8 cellular contexts compared by ENCODE assay signal in the genomic region with DNA sequence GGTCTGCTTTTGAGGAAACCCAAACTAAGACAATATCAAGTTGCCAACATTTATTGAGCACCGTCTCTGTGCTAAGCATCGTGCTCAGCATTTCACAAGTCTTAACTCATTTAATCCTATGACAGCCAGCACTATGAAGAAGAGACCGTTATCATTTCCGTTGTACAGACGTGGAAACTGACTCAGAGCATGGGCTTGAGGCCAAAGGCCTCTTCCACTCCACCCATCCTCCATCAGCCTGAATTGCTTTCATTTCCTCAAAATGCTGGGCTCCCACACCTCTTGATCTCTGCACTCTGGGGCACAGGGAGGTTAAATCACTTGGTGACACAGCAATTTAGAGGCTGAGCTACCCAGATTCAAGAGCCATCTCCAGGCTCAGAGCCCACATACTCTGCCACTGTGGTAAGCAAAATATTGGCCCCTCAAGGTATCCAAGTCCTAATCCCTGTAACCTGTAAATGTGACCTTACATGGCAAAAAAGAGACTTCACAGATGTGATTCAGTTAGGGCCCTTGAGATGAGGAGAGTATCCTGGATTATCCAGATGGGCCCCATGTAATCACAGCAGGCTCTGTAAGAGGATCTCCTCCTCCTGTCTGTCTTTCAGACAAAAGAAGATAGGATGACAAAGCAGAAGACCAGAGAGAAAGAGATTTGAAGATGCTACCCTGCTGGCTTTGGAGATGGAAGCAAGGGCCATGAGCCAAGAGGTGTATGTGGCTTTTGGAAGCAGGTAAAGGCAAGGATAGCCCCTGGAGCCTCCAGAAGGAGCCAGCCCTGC. TPM values are rescaled to one million over a fixed set of nuclear protein-coding genes. Genes with fewer than 3 reads are reported as not detected.
DNase-seq lines count a peak whose midpoint lies in the region; ATAC-seq and TF ChIP-seq lines count a peak whose summit lies in the region.

No MANE protein-coding gene starts in this region.

- TSS peak; percentile 78 for BruUV-seq in mammary epithelial cell (replicated peaks; lab: Mats Ljungman, UMichigan)

- TF ChIP-seq EP300 in stomach (IDR thresholded peaks at IDR 0.05) = no peak

- no peak overlapping the region for H3K27ac ChIP-seq in CD4-positive, alpha-beta T cell (ENCODE audit: low read depth, low read length)
- H3K27ac ChIP-seq in mammary epithelial cell (ENCODE audit: insufficient read depth, low read depth, low read length) (peak overlapping the region; percentile 47), stomach (peak overlapping the region in 4 of 5 donors; percentile 49 to 63 (median 54))

- no peaks in the 10 kb centered on the region for H3K79me2 ChIP-seq in mammary epithelial cell (ENCODE audit: insufficient read depth, low read length)

- intact Hi-C loops in CD4-positive, alpha-beta T cell (cut with DNase I, micrococcal nuclease) = no loop called here
- intact Hi-C loops in mammary epithelial cell (cut with micrococcal nuclease) (no loop called here), stomach (cut with DNase I; ENCODE audit: low total_unique reads) (no loop called here)

- H3K4me3 Mint-ChIP-seq in CD4-positive, alpha-beta T cell = no peak overlapping the region
- H3K4me3 Mint-ChIP-seq in T-cell (peak overlapping the region in 1 of 3 donors; percentile 20), mesothelial cell of epicardium (no peak overlapping the region)

- WGBS in mammary epithelial cell (ENCODE audit: low coverage, missing lambda C conversion rate) = 50% methylated on average over 1 of the region's 5 CpGs
- 26 to 40% (median 38%) methylated on average over 5 of the region's 5 CpGs for WGBS in stomach, 5 donors

- no peaks in the 10 kb centered on the region for H3K36me3 Mint-ChIP-seq in CD4-positive, alpha-beta T cell (ENCODE audit: low read depth)
- H3K36me3 Mint-ChIP-seq in T-cell = no peaks in the 10 kb centered on the region
- no peaks in the 10 kb centered on the region for H3K36me3 Mint-ChIP-seq in mesothelial cell of epicardium

- in situ Hi-C loops in mammary epithelial cell (cut with MboI; ENCODE audit: low sequenced_read_pairs in 2 of 2) = no loop called here

- H3K27me3 Mint-ChIP-seq in CD4-positive, alpha-beta T cell = no peaks in the 10 kb centered on the region
- H3K27me3 Mint-ChIP-seq in T-cell = no peaks in the 10 kb centered on the region
- H3K27me3 Mint-ChIP-seq in mesothelial cell of epicardium (ENCODE audit: low read depth) = no peaks in the 10 kb centered on the region

- peak in 6 of 10 experiments; percentile 14 to 51 (median 24) for DNase-seq in CD4-positive, alpha-beta T cell
- DNase-seq in T-cell (peak in 23 of 34 experiments; percentile 3 to 47 (median 13)), mammary epithelial cell (peak; percentile 81), mesothelial cell of epicardium (ENCODE audit: low spot score in 2 of 2, unreplicated experiment in 2 of 2) (no peak), stomach (peak; percentile 58), DMS 273 (lab: John Stamatoyannopoulos, UW; ENCODE audit: unreplicated experiment) (no peak)

- H3K4me2 ChIP-seq in mammary epithelial cell (ENCODE audit: insufficient read depth, low read depth, low read length) = peak overlapping the region; percentile 4

- CTCF ChIA-PET in CD4-positive, alpha-beta T cell (lab: Charles Lee) = interaction anchor here (0.7 kb wide), 1 partner anchor 20 kb away, joined by 3 read pairs; no protein-coding TSS in a partner anchor
- CTCF ChIA-PET in T-cell (lab: Charles Lee) = interaction anchor here in 1 of 2 donors (0.5 kb wide), 1 partner anchor 323 kb away, joined by 3 read pairs; no protein-coding TSS in a partner anchor
- CTCF ChIA-PET in mammary epithelial cell (lab: Charles Lee; ENCODE audit: low non-redundant PET) = interaction anchor here (0.6 kb wide), 1 partner anchor 25 kb away, joined by 3 read pairs; no protein-coding TSS in a partner anchor

- no peaks in the 10 kb centered on the region for H4K20me1 ChIP-seq in mammary epithelial cell (ENCODE audit: insufficient read depth, low read length)

- dilution Hi-C loops in mammary epithelial cell (cut with HindIII; ENCODE audit: low sequenced_read_pairs) = no loop called here

- no peaks in the 10 kb centered on the region for H3K27me3 ChIP-seq in CD4-positive, alpha-beta T cell (ENCODE audit: control insufficient read depth, insufficient read depth, low read length)
- no peaks in the 10 kb centered on the region for H3K27me3 ChIP-seq in mammary epithelial cell (ENCODE audit: insufficient read depth, low read length)
- H3K27me3 ChIP-seq in stomach = no peaks in the 10 kb centered on the region

- H3K4me1 ChIP-seq in mammary epithelial cell (ENCODE audit: insufficient read depth, low read length) (peaks cover 38% of the 10 kb centered on the region), stomach (peaks cover 3 to 28% (median 11%) of the 10 kb centered on the region in 4 donors)

- H3K4me3 ChIP-seq in mammary epithelial cell (replicated peaks in 1 of 3; ENCODE audit: insufficient read depth in 1 of 3, low read depth in 2 of 3, low read length in 3 of 3) = no peak overlapping the region
- H3K4me3 ChIP-seq in stomach = no peak overlapping the region

- no peak for TF ChIP-seq POLR2A in stomach (IDR thresholded peaks at IDR 0.05)

- peak overlapping the region; percentile 9 for H2AFZ ChIP-seq in mammary epithelial cell (ENCODE audit: low read depth, low read length)

- H3K9me3 ChIP-seq in CD4-positive, alpha-beta T cell (ENCODE audit: control insufficient read depth, low read length) = no peaks in the 10 kb centered on the region
- H3K9me3 ChIP-seq in mammary epithelial cell (replicated peaks; ENCODE audit: insufficient read depth, low read length) = no peaks in the 10 kb centered on the region
- no peaks in the 10 kb centered on the region for H3K9me3 ChIP-seq in stomach

- H3K27ac Mint-ChIP-seq in CD4-positive, alpha-beta T cell = peak overlapping the region; percentile 67
- H3K27ac Mint-ChIP-seq in T-cell (peak overlapping the region; percentile 80 to 85), mesothelial cell of epicardium (peak overlapping the region; percentile 47)

- no peak overlapping the region for H3K9ac ChIP-seq in mammary epithelial cell (ENCODE audit: insufficient read depth, low read length)

- peaks cover 17% of the 10 kb centered on the region for H3K4me1 Mint-ChIP-seq in CD4-positive, alpha-beta T cell (ENCODE audit: low read depth)
- peaks cover 17 to 24% (median 21%) of the 10 kb centered on the region in 3 donors for H3K4me1 Mint-ChIP-seq in T-cell
- peaks cover 11% of the 10 kb centered on the region for H3K4me1 Mint-ChIP-seq in mesothelial cell of epicardium

- no peaks in the 10 kb centered on the region for H3K9me3 Mint-ChIP-seq in CD4-positive, alpha-beta T cell
- H3K9me3 Mint-ChIP-seq in T-cell (no peaks in the 10 kb centered on the region), mesothelial cell of epicardium (no peaks in the 10 kb centered on the region)

- TF ChIP-seq CTCF in CD4-positive, alpha-beta T cell (IDR thresholded peaks at IDR 0.05) = no peak
- TF ChIP-seq CTCF in mammary epithelial cell (conservative IDR thresholded peaks at IDR 0.05 in 1 of 2, IDR thresholded peaks at IDR 0.05 in 1 of 2; ENCODE audit: extremely low read depth in 1 of 2, insufficient read depth in 1 of 2, low read depth in 1 of 2, low read length in 2 of 2) (no peak), mesothelial cell of epicardium (IDR thresholded peaks at IDR 0.05; ENCODE audit: unreplicated experiment) (no peak), stomach (IDR thresholded peaks at IDR 0.05) (no peak)

- H3K36me3 ChIP-seq in mammary epithelial cell (ENCODE audit: insufficient read depth, low read length) (no peaks in the 10 kb centered on the region), stomach (no peaks in the 10 kb centered on the region)

- POLR2A ChIA-PET in CD4-positive, alpha-beta T cell (lab: Charles Lee) = no interaction called here
- POLR2A ChIA-PET in T-cell (lab: Charles Lee) = interaction anchor here in 1 of 2 donors (0.5 kb wide), 1 partner anchor 16 kb away, joined by 4 read pairs; no protein-coding TSS in a partner anchor

- peak; percentile 85 for ATAC-seq in CD4-positive, alpha-beta T cell (ENCODE audit: poor library complexity)
- ATAC-seq in GM19468 (IDR thresholded peaks at IDR 0.05; ENCODE audit: extremely low read depth, unreplicated experiment) = peak; percentile 95
- peak; percentile 96 for ATAC-seq in HG03575 (IDR thresholded peaks at IDR 0.05; ENCODE audit: extremely low read depth, insufficient number of reproducible peaks, low FRiP score, unreplicated experiment)
- peak; percentile 89 to 95 (median 92) for ATAC-seq in T-cell (replicated peaks in 1 of 4)

RNA-seq across cellular contexts. Expression of a gene that starts 24.3 kb away (rescaled TPM):
- total RNA-seq in CD4-positive, alpha-beta T cell = 10 to 100 TPM; 39.7 to 42.1 TPM
- 10 to 100 TPM; 37.0 to 79.7 (median 39.4) TPM for total RNA-seq in T-cell
- 1,000 to 10,000 TPM in 1 of 2 donors, 100 to 1,000 TPM in 1; 930 to 1,038 TPM for total RNA-seq in mammary epithelial cell
- 415 TPM for polyA plus RNA-seq in mammary epithelial cell
- 1,694 TPM for polyA minus RNA-seq in mammary epithelial cell
- total RNA-seq in mesothelial cell of epicardium = 173 to 190 TPM (median 177 TPM) in 3 replicates
- total RNA-seq in stomach = 100 to 1,000 TPM in 3 of 5 donors, 10 to 100 TPM in 2; 51.3 to 204 (median 112) TPM
- 10 to 100 TPM; 38.2 to 76.2 (median 45.1) TPM for polyA plus RNA-seq in stomach

Comparison
In these comparisons a context has a peak if more than half of its experiments do, and no peak if none do; other contexts are left out.
1. DNase-seq: peak in CD4-positive, alpha-beta T cell (6 of 10), T-cell (23 of 34), mammary epithelial cell (single experiment) and stomach (single experiment); none in mesothelial cell of epicardium (0 of 2) and DMS 273 (single experiment).
2. Peak in every context shown above with its lines, with median percentiles within 50 percentile points of each other: ATAC-seq and H3K27ac Mint-ChIP-seq.